9 cellular contexts compared by ENCODE assay signal in the genomic region with DNA sequence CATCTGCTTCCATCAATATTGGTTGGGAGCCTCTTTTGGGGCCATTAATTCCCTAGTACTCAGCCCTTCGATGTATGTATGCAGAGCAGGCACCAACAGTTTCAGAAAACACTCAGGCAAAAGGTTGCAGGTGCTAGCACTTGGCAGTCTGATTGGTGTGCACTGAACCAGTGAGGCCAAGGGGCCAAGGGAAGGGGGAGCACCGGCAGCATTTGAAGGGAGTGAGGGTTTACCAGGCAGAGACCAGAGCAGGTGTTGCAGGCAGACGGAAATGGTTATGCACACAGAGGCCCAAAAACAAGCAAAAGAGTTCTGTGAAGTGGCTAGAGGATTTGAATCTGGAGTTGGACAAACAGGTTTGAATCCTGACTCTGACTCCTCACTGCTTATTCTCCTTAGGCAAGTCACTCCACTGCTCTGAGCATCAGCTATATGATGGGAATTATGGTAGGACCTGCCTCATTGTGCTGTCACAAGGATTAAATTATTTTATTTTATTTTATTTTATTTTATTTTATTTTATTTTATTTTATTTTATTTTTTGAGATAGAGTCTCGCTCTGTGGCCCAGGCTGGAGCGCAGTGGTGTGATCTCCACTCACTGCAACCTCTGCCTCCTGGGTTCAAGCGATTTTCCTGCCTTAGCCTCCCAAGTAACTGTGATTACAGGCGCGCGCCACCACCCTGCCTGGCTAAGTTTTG. TPM values are rescaled to one million over a fixed set of nuclear protein-coding genes. Genes with fewer than 3 reads are reported as not detected.
DNase-seq lines count a peak whose midpoint lies in the region; ATAC-seq, FAIRE-seq and TF ChIP-seq lines count a peak whose summit lies in the region.
"Had no signal": no experiment of that assay in that cellular context is flagged by ENCODE, and none has a peak within 500 bp of the region (broad histone marks: within the 10 kb centered on the region; RNA-seq: fewer than 3 reads in every experiment).

No MANE protein-coding gene starts in this region.

- no peak for TF ChIP-seq POLR2A in HepG2 (IDR thresholded peaks at IDR 0.05; ENCODE audit: insufficient read depth in 1 of 2, low read depth in 2 of 2, low read length in 2 of 2)
- TF ChIP-seq POLR2A in right lobe of liver (IDR thresholded peaks at IDR 0.05) = no peak

- TF ChIP-seq EP300 in HepG2 (IDR thresholded peaks at IDR 0.05; ENCODE audit: low read depth in 2 of 2, low read length in 2 of 2) (no peak), HepG2 (CRISPR knock-in tag; IDR thresholded peaks at IDR 0.05; ENCODE audit: borderline replicate concordance) (no peak)

- CTCF ChIA-PET in HepG2 (lab: Yijun Ruan, JAX; ENCODE audit: low intra/inter-chr PET ratio, low total read pairs) = no interaction called here

- H3K4me1 ChIP-seq in HepG2 (ENCODE audit: insufficient read depth, low read length) (peaks cover 59% of the 10 kb centered on the region), right lobe of liver (peaks cover 0 to 4% (median 0%) of the 10 kb centered on the region in 4 donors)

- WGBS in HepG2 (ENCODE audit: low lambda C conversion rate) = 54% methylated on average over 9 of the region's 9 CpGs
- WGBS in right lobe of liver (ENCODE audit: insufficient coverage, low coverage, low lambda C conversion rate, missing lambda C conversion rate) = 88% methylated on average over 9 of the region's 9 CpGs

- BruUV-seq in HepG2 (replicated peaks; lab: Mats Ljungman, UMichigan) = no TSS peak

- TF ChIP-seq CTCF in HepG2 (CRISPR knock-in tag; IDR thresholded peaks at IDR 0.05) (no peak), right lobe of liver (IDR thresholded peaks at IDR 0.05) (no peak), osteocyte (IDR thresholded peaks at IDR 0.05) (no peak)

- H3K79me2 ChIP-seq in HepG2 (ENCODE audit: insufficient read depth, low read length) = no peaks in the 10 kb centered on the region

- intact Hi-C loops in HepG2 (cut with micrococcal nuclease; ENCODE audit: unreplicated experiment) (no loop called here), right lobe of liver (cut with DNase I) (no loop called here), sciatic nerve (cut with DNase I) (no loop called here)

- H3K27ac Mint-ChIP-seq in osteocyte (ENCODE audit: unreplicated experiment) = no peak overlapping the region

- H3K36me3 ChIP-seq in HepG2 (replicated peaks in 1 of 2; ENCODE audit: control insufficient read depth in 1 of 2, insufficient read depth in 2 of 2, low read length in 2 of 2) (no peaks in the 10 kb centered on the region), right lobe of liver (no peaks in the 10 kb centered on the region)

- DNase-seq in HepG2 (ENCODE audit: low spot score) = peak; percentile 35
- DNase-seq in right lobe of liver = no peak
- DNase-seq in NCI-H2107 (lab: John Stamatoyannopoulos, UW) = peak; percentile 35
- no peak for DNase-seq in hepatic stellate cell (ENCODE audit: low spot score)
- no peak for DNase-seq in sciatic nerve (ENCODE audit: low spot score)
- no peak for DNase-seq in osteocyte (ENCODE audit: extremely low spot score, unreplicated experiment)
- DNase-seq in HCEC 1CT = no peak
- DNase-seq: activated CD4-positive, alpha-beta T cell treated with anti-CD3 and anti-CD28 coated beads for 4 hours had no signal

- in situ Hi-C loops in HepG2 (cut with HindIII; ENCODE audit: extremely low pct_ligation_motif_present, low pct_unique_long_range_greater_than_20kb) = no loop called here

- no peaks in the 10 kb centered on the region for H3K36me3 Mint-ChIP-seq in osteocyte (ENCODE audit: unreplicated experiment)

- no peak for FAIRE-seq in HepG2 (lab: Jason Lieb, UNC)

- no peak overlapping the region for H3K4me3 ChIP-seq in HepG2 (replicated peaks in 1 of 3; ENCODE audit: insufficient read depth in 1 of 3, low read depth in 2 of 3, low read length in 3 of 3)
- no peak overlapping the region for H3K4me3 ChIP-seq in right lobe of liver

- peak; percentile 23; the same call in 1 of the 3 replicates for ATAC-seq in HepG2
- ATAC-seq in right lobe of liver = no peak
- ATAC-seq in HG02981 (IDR thresholded peaks at IDR 0.05; ENCODE audit: unreplicated experiment) = peak; percentile 99
- ATAC-seq in sciatic nerve = no peak

- H3K9me3 Mint-ChIP-seq in osteocyte (ENCODE audit: unreplicated experiment) = no peaks in the 10 kb centered on the region

- H2AFZ ChIP-seq in HepG2 (ENCODE audit: low read length) = no peak overlapping the region

- no peak overlapping the region for H3K4me3 Mint-ChIP-seq in osteocyte (ENCODE audit: unreplicated experiment)

- H3K4me2 ChIP-seq in HepG2 (ENCODE audit: low read depth, low read length) = peak overlapping the region; percentile 43; the same call in 1 of the 2 replicates

- H3K27ac ChIP-seq in HepG2 (ENCODE audit: extremely low read length, insufficient read depth, low read length) = no peak overlapping the region
- H3K27ac ChIP-seq in right lobe of liver = no peak overlapping the region

- no peak overlapping the region for H3K9ac ChIP-seq in HepG2 (ENCODE audit: insufficient read depth, low read depth, low read length)

- H4K20me1 ChIP-seq in HepG2 (ENCODE audit: insufficient read depth, low read length) = no peaks in the 10 kb centered on the region

- H3K27me3 Mint-ChIP-seq in osteocyte (ENCODE audit: unreplicated experiment) = peaks cover 4% of the 10 kb centered on the region

- no peaks in the 10 kb centered on the region for H3K9me3 ChIP-seq in HepG2 (ENCODE audit: low read length)
- no peaks in the 10 kb centered on the region for H3K9me3 ChIP-seq in right lobe of liver

- POLR2A ChIA-PET in HepG2 (lab: Yijun Ruan, JAX) = no interaction called here

- no peaks in the 10 kb centered on the region for H3K4me1 Mint-ChIP-seq in osteocyte (ENCODE audit: unreplicated experiment)

- no peak for TF ChIP-seq RAD21 in HepG2 (CRISPR knock-in tag; IDR thresholded peaks at IDR 0.05)

- H3K27me3 ChIP-seq in HepG2 (ENCODE audit: control insufficient read depth in 1 of 2, insufficient read depth in 2 of 2, low read length in 2 of 2) = peaks cover 0 to 9% of the 10 kb centered on the region in 2 experiments; a peak in 1 of 5 replicates
- H3K27me3 ChIP-seq in right lobe of liver = no peaks in the 10 kb centered on the region

TF ChIP-seq in HepG2, 621 proteins besides CTCF, POLR2A, EP300 and RAD21 (continues in another document):
- TF ChIP-seq ZNF121 (CRISPR knock-in tag; IDR thresholded peaks at IDR 0.05) (no peak), ZNF589 (CRISPR knock-in tag; conservative IDR thresholded peaks at IDR 0.05) (no peak), HCFC1 (IDR thresholded peaks at IDR 0.05; ENCODE audit: low read depth, low read length) (no peak)
- TF ChIP-seq, protein P1, sequence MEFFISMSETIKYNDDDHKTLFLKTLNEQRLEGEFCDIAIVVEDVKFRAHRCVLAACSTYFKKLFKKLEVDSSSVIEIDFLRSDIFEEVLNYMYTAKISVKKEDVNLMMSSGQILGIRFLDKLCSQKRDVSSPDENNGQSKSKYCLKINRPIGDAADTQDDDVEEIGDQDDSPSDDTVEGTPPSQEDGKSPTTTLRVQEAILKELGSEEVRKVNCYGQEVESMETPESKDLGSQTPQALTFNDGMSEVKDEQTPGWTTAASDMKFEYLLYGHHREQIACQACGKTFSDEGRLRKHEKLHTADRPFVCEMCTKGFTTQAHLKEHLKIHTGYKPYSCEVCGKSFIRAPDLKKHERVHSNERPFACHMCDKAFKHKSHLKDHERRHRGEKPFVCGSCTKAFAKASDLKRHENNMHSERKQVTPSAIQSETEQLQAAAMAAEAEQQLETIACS (CRISPR knock-in tag; IDR thresholded peaks at IDR 0.05) = no peak

RNA-seq across cellular contexts. Expression of a gene that starts 58.1 kb away (rescaled TPM):
- total RNA-seq in HepG2 (2016; rRNA removed; fragmentation: Illumina TruSeq; extraction: Trizol) (8.9 and 11.3 TPM in 2 replicates), right lobe of liver (1 to 10 TPM in 3 of 6 experiments, under 1 TPM in 2, not detected in 1; 0.69 to 1.9 (median 1.4) TPM), sciatic nerve (6.1 TPM), osteocyte (3.6 and 4.1 TPM in 2 replicates)
- total RNA-seq in HepG2 (2016; cell fraction: cytosol; rRNA removed; fragmentation: Illumina TruSeq; extraction: Trizol; ENCODE audit: low read depth) = 4.2 and 5.0 TPM in 2 replicates
- total RNA-seq in HepG2 (2016; cell fraction: insoluble cytoplasmic fraction; rRNA removed; fragmentation: Illumina TruSeq; extraction: Trizol) = 7.4 and 10.6 TPM in 2 replicates
- total RNA-seq in HepG2 (2016; cell fraction: membrane; rRNA removed; fragmentation: Illumina TruSeq; extraction: Trizol) = 4.7 and 6.6 TPM in 2 replicates
- 5.9 and 8.2 TPM in 2 replicates for total RNA-seq in HepG2 (2016; cell fraction: nucleus; rRNA removed; fragmentation: Illumina TruSeq; extraction: Trizol)
- polyA plus RNA-seq in HepG2 (2011; rRNA removed) = 10.0 and 11.4 TPM in 2 replicates
- polyA plus RNA-seq in HepG2 (2011; cell fraction: cytosol; rRNA removed) = 10.9 and 12.3 TPM in 2 replicates
- 3.6 and 4.4 TPM in 2 replicates for polyA plus RNA-seq in HepG2 (2011; cell fraction: nucleus; rRNA removed)
- polyA plus RNA-seq in HepG2 (2012) = 6.9 and 10.2 TPM in 2 replicates
- polyA plus RNA-seq in HepG2 (2016; cell fraction: cytosol; fragmentation: Illumina TruSeq; extraction: Trizol; ENCODE audit: low read depth) = 3.7 and 4.1 TPM in 2 replicates
- polyA plus RNA-seq in HepG2 (2016; cell fraction: insoluble cytoplasmic fraction; fragmentation: Illumina TruSeq; extraction: Trizol; ENCODE audit: low read depth) = 14.4 and 15.1 TPM in 2 replicates
- polyA plus RNA-seq in HepG2 (2016; cell fraction: membrane; fragmentation: Illumina TruSeq; extraction: Trizol; ENCODE audit: low read depth) = 6.3 and 6.6 TPM in 2 replicates
- 6.6 and 9.9 TPM in 2 replicates for polyA plus RNA-seq in HepG2 (2016; cell fraction: nucleus; fragmentation: Illumina TruSeq; extraction: Trizol; ENCODE audit: insufficient read depth, low read depth)
- polyA minus RNA-seq in HepG2 (2011; rRNA and poly(A)+ RNA removed; ENCODE audit: low replicate concordance) = 0.94 and 8.3 TPM in 2 replicates
- 3.9 and 4.2 TPM in 2 replicates for polyA minus RNA-seq in HepG2 (2011; cell fraction: cytosol; rRNA and poly(A)+ RNA removed)
- 15.9 and 20.3 TPM in 2 replicates for polyA minus RNA-seq in HepG2 (2011; cell fraction: nucleus; rRNA and poly(A)+ RNA removed)

Comparison
In these comparisons a context has a peak if more than half of its experiments do, and no peak if none do; other contexts are left out.
1. ATAC-seq: peak in HepG2 (single experiment) and HG02981 (single experiment); none in right lobe of liver (0 of 4) and sciatic nerve (single experiment).
2. DNase-seq: peak in HepG2 (single experiment) and NCI-H2107 (single experiment); none in right lobe of liver (0 of 3), hepatic stellate cell (single experiment), sciatic nerve (single experiment), osteocyte (single experiment) and HCEC 1CT (single experiment).